ENCODE assay signal across 34 cellular contexts in the genomic region with DNA sequence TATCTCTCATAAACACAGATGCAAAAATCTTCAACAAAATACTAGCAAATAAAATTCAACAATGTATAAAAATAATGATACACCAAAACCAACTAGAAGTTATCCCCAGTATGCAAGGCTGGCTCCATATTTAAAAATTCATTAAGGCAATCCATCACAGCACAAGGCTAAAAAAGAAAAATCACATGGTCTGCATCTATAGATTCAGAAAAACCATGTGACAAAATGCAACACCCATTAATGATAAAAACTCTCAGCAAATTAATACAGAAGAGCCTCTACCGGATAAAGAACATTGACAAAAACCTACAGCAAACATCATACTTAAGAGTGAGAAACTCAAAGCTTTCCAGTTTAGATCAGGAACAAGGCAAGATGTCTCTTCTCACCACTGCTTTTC.
"Had no signal": no experiment of that assay in that cellular context is flagged by ENCODE, and none has a peak within 500 bp of the region (broad histone marks: within the 10 kb centered on the region; RNA-seq: fewer than 3 reads in every experiment).

No MANE protein-coding gene starts in this region.

- H3K4me2 ChIP-seq: KMS-11 had no signal

- DNase-seq: Karpas-422, Kasumi-1, MG63, MM.1S, MV-4-11, NCI-H1048, NCI-H1092, NCI-H1092 treated with DMSO at 0.1 percent for 48 hours, NCI-H1105, NCI-H1105 treated with DMSO at 0.1 percent for 48 hours, NCI-H1417, NCI-H1417 treated with DMSO at 0.1 percent for 48 hours, NCI-H1436, NCI-H1436 treated with DMSO at 0.1 percent for 48 hours, NCI-H146, NCI-H1694, NCI-H1694 treated with DMSO at 0.1 percent for 48 hours, NCI-H187, NCI-H187 treated with DMSO at 0.1 percent for 48 hours, NCI-H1930, NCI-H2029, NCI-H2029 treated with DMSO at 0.1 percent for 48 hours, NCI-H2081, NCI-H2081 treated with DMSO at 0.1 percent for 48 hours, NCI-H2107, NCI-H2171, NCI-H2171 treated with DMSO at 0.1 percent for 48 hours, NCI-H2227 treated with DMSO at 0.1 percent for 48 hours, NCI-H226, NCI-H345, NCI-H446, NCI-H446 treated with DMSO at 0.1 percent for 48 hours, NCI-H510A had no signal

- H3K27ac ChIP-seq: KMS-11 had no signal

- H3K36me3 ChIP-seq: MG63 had no signal

- H3K4me3 ChIP-seq: MG63 had no signal

- H3K9ac ChIP-seq: KMS-11 had no signal

- H3K9me3 ChIP-seq: MG63 had no signal

- H3K27me3 ChIP-seq: MG63 had no signal
